ENCODE assay signal across 8 cellular contexts in the genomic region with DNA sequence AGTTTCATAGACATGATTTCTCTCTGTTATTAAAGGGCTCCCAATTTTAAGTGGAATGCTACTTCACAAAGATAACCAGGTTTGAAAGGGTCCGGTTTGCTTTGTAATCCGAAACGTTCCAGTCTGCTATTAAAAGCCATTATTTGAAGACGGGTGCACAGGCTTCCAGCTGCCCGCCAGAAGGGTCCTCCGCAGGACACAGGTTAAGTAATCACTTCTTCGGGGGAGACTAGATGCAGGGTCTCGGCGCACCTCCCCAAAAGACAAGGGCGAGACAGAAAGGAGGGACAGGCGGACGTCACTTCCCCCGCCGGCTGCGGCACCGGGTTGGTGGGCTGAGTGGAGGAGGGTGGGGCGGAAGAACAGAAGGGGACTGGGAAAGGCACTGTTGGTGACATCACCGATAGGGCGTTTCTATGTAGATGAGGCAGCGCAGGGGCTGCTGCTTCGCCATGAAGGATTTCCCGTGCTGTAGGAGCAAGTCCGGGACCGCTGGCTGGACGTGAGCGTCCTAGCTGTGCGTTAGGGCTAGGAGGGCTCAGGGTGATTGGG. TPM values are rescaled to one million over a fixed set of nuclear protein-coding genes. Genes with fewer than 3 reads are reported as not detected.
DNase-seq lines count a peak whose midpoint lies in the region; ATAC-seq and TF ChIP-seq lines count a peak whose summit lies in the region.

No MANE protein-coding gene starts in this region.

- TF ChIP-seq CTCF in SK-N-SH (IDR thresholded peaks at IDR 0.05), result no peak
- TF ChIP-seq CTCF in parathyroid adenoma (IDR thresholded peaks at IDR 0.05), result no peak
- TF ChIP-seq CTCF in tibial nerve (IDR thresholded peaks at IDR 0.05), result peak in 1 of 5 experiments; percentile 46

- H3K27me3 ChIP-seq in SK-N-SH (ENCODE audit: insufficient read depth) (no peaks in the 10 kb centered on the region), parathyroid adenoma (ENCODE audit: control insufficient read depth, insufficient read depth, low read length) (no peaks in the 10 kb centered on the region), tibial nerve (no peaks in the 10 kb centered on the region)

- H3K9ac ChIP-seq in SK-N-SH, result peak overlapping the region; percentile 94
- H3K9ac ChIP-seq in parathyroid adenoma, result no peak overlapping the region

- peak overlapping the region; percentile 87 for H2AFZ ChIP-seq in SK-N-SH (ENCODE audit: low read depth)
- peak overlapping the region; percentile 86 for H2AFZ ChIP-seq in parathyroid adenoma

- CTCF ChIA-PET in SK-N-SH (lab: Yijun Ruan, JAX), result interaction anchor here (0.6 to 2.3 kb wide), 5 partner anchors 56 to 988 kb away, joined by 3 to 19 read pairs (median 3); no protein-coding TSS in a partner anchor

- H3K4me2 ChIP-seq in SK-N-SH (peak overlapping the region; percentile 85), parathyroid adenoma (ENCODE audit: low read length) (peak overlapping the region; percentile 100)

- ATAC-seq in HG02623 (IDR thresholded peaks at IDR 0.05; ENCODE audit: unreplicated experiment), result peak; percentile 90

- TF ChIP-seq EP300 in SK-N-SH (IDR thresholded peaks at IDR 0.05; ENCODE audit: borderline replicate concordance in 1 of 2, low read depth in 1 of 2, low read length in 1 of 2), result no peak
- peak in 1 of 2 donors; percentile 99 for TF ChIP-seq EP300 in tibial nerve (IDR thresholded peaks at IDR 0.05)

- H3K79me2 ChIP-seq in SK-N-SH (ENCODE audit: insufficient read depth) (no peaks in the 10 kb centered on the region), parathyroid adenoma (no peaks in the 10 kb centered on the region)

- H3K4me1 ChIP-seq in SK-N-SH (ENCODE audit: control insufficient read depth in 1 of 2, insufficient read depth in 2 of 2, low read depth in 1 of 2, low read length in 1 of 2) (peaks cover 14 to 19% of the 10 kb centered on the region in 2 experiments), parathyroid adenoma (no peaks in the 10 kb centered on the region), tibial nerve (peaks cover 0 to 19% (median 6%) of the 10 kb centered on the region in 4 donors)

- H4K20me1 ChIP-seq in SK-N-SH (ENCODE audit: insufficient read depth), result no peaks in the 10 kb centered on the region; the same call in 1 of the 2 replicates

- POLR2A ChIA-PET in SK-N-SH (lab: Yijun Ruan, JAX), result interaction anchor here (0.7 to 2.8 kb wide), 20 partner anchors 8 to 391 kb away, joined by 3 to 20 read pairs (median 6); a partner anchor contains a TSS

- peak overlapping the region; percentile 99 to 100 for H3K27ac ChIP-seq in SK-N-SH (ENCODE audit: low read depth in 2 of 2, low read length in 1 of 2)
- peak overlapping the region; percentile 99 for H3K27ac ChIP-seq in parathyroid adenoma
- peak overlapping the region; percentile 95 to 99 (median 97) for H3K27ac ChIP-seq in tibial nerve

- WGBS in SK-N-SH (ENCODE audit: low lambda C conversion rate), result under 1% methylated on average over 27 of the region's 27 CpGs
- 0 to 1% methylated on average over 27 of the region's 27 CpGs for WGBS in tibial nerve, 2 donors

- H3F3A ChIP-seq in SK-N-SH (replicated peaks; ENCODE audit: insufficient read depth), result peaks cover 46% of the 10 kb centered on the region

- H3K9me3 ChIP-seq in SK-N-SH (no peaks in the 10 kb centered on the region), parathyroid adenoma (ENCODE audit: control insufficient read depth, low read length) (no peaks in the 10 kb centered on the region), tibial nerve (peaks cover 0 to 17% (median 0%) of the 10 kb centered on the region in 4 donors)

- TF ChIP-seq RAD21 in SK-N-SH (IDR thresholded peaks at IDR 0.05; ENCODE audit: low read length), result no peak

- intact Hi-C loops in cardiac septum (cut with DNase I), result no loop called here

- H3K4me3 ChIP-seq in SK-N-SH (ENCODE audit: low read depth in 2 of 2, low read length in 1 of 2), result peak overlapping the region; percentile 59 to 65
- peak overlapping the region; percentile 99 for H3K4me3 ChIP-seq in parathyroid adenoma (ENCODE audit: low read depth, low read length)
- H3K4me3 ChIP-seq in tibial nerve, result peak overlapping the region; percentile 48 to 68 (median 60)

- H3K36me3 ChIP-seq in SK-N-SH (replicated peaks in 1 of 2; ENCODE audit: control insufficient read depth in 1 of 2, insufficient read depth in 2 of 2, low read length in 1 of 2) (no peaks in the 10 kb centered on the region), parathyroid adenoma (ENCODE audit: control insufficient read depth, insufficient read depth, low read length) (peaks cover 3% of the 10 kb centered on the region), tibial nerve (no peaks in the 10 kb centered on the region)

- peak; percentile 55 to 97 for TF ChIP-seq POLR2A in tibial nerve (IDR thresholded peaks at IDR 0.05)

- no peaks in the 10 kb centered on the region for H3K9me2 ChIP-seq in SK-N-SH

- peak; percentile 89 for DNase-seq in GM04504 (ENCODE audit: low read depth)
- DNase-seq in NCI-H1092 treated with DMSO at 0.1 percent for 48 hours (lab: John Stamatoyannopoulos, UW), result peak; percentile 99
- DNase-seq in SK-N-SH, result peak; percentile 94
- peak; percentile 100 for DNase-seq in activated naive CD8-positive, alpha-beta T cell treated with anti-CD3 and anti-CD28 coated beads, Interleukin-2, amount 50 U/mL, for 16 hours (ENCODE audit: low read depth, low spot score)
- peak; percentile 99 for DNase-seq in cardiac septum (ENCODE audit: low spot score)
- DNase-seq in tibial nerve (ENCODE audit: low spot score in 2 of 2), result peak; percentile 98 to 100

TF ChIP-seq in SK-N-SH, 30 proteins besides CTCF, POLR2A, EP300 and RAD21 (continues in another document):
- TF ChIP-seq RCOR1 (IDR thresholded peaks at IDR 0.05; ENCODE audit: low read length) (peak; percentile 48), TAF1 (IDR thresholded peaks at IDR 0.05; ENCODE audit: borderline replicate concordance, low read depth, low read length) (peak; percentile 88), RFX5 (IDR thresholded peaks at IDR 0.05; ENCODE audit: low read length) (peak; percentile 65; the same call in 1 of the 2 replicates), FOXJ3 (CRISPR knock-in tag; IDR thresholded peaks at IDR 0.05) (peak; percentile 69; the same call in 1 of the 2 replicates), GABPA (IDR thresholded peaks at IDR 0.05; ENCODE audit: low read depth) (peak; percentile 85), MXI1 (IDR thresholded peaks at IDR 0.05; ENCODE audit: low read depth, low read length) (peak; percentile 6; the same call in 1 of the 2 replicates), FOSL2 (IDR thresholded peaks at IDR 0.05; ENCODE audit: borderline replicate concordance, low read depth) (0 out of 2 replicates have a peak, but pooled peaks have one; percentile 12), SIN3A (IDR thresholded peaks at IDR 0.05; ENCODE audit: borderline replicate concordance, low read depth, low read length) (no peak), CHD2 (IDR thresholded peaks at IDR 0.05; ENCODE audit: low read length, partially characterized antibody) (no peak), NFIC (IDR thresholded peaks at IDR 0.05; ENCODE audit: borderline replicate concordance) (no peak), TCF12 (IDR thresholded peaks at IDR 0.05) (no peak), JUND (IDR thresholded peaks at IDR 0.05) (no peak), RXRA (IDR thresholded peaks at IDR 0.05; ENCODE audit: borderline replicate concordance, low read depth) (no peak)
- TF ChIP-seq, protein P1, sequence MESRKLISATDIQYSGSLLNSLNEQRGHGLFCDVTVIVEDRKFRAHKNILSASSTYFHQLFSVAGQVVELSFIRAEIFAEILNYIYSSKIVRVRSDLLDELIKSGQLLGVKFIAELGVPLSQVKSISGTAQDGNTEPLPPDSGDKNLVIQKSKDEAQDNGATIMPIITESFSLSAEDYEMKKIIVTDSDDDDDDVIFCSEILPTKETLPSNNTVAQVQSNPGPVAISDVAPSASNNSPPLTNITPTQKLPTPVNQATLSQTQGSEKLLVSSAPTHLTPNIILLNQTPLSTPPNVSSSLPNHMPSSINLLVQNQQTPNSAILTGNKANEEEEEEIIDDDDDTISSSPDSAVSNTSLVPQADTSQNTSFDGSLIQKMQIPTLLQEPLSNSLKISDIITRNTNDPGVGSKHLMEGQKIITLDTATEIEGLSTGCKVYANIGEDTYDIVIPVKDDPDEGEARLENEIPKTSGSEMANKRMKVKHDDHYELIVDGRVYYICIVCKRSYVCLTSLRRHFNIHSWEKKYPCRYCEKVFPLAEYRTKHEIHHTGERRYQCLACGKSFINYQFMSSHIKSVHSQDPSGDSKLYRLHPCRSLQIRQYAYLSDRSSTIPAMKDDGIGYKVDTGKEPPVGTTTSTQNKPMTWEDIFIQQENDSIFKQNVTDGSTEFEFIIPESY (IDR thresholded peaks at IDR 0.05; ENCODE audit: borderline replicate concordance, low read depth), result no peak
- TF ChIP-seq, protein P2, sequence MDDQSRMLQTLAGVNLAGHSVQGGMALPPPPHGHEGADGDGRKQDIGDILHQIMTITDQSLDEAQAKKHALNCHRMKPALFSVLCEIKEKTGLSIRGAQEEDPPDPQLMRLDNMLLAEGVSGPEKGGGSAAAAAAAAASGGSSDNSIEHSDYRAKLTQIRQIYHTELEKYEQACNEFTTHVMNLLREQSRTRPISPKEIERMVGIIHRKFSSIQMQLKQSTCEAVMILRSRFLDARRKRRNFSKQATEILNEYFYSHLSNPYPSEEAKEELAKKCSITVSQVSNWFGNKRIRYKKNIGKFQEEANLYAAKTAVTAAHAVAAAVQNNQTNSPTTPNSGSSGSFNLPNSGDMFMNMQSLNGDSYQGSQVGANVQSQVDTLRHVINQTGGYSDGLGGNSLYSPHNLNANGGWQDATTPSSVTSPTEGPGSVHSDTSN (IDR thresholded peaks at IDR 0.05), result no peak
- TF ChIP-seq, protein P3, sequence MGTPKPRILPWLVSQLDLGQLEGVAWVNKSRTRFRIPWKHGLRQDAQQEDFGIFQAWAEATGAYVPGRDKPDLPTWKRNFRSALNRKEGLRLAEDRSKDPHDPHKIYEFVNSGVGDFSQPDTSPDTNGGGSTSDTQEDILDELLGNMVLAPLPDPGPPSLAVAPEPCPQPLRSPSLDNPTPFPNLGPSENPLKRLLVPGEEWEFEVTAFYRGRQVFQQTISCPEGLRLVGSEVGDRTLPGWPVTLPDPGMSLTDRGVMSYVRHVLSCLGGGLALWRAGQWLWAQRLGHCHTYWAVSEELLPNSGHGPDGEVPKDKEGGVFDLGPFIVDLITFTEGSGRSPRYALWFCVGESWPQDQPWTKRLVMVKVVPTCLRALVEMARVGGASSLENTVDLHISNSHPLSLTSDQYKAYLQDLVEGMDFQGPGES (IDR thresholded peaks at IDR 0.05; ENCODE audit: low read depth, low read length), result peak; percentile 22; the same call in 1 of the 2 replicates

RNA-seq across cellular contexts. Expression of a gene that starts 8.9 kb away (rescaled TPM):
- polyA plus RNA-seq in SK-N-SH (2012; rRNA removed), result not detected in 2 replicates
- polyA plus RNA-seq in SK-N-SH (2012; cell fraction: cytosol; rRNA removed), result not detected in 2 replicates
- not detected in 2 replicates for polyA plus RNA-seq in SK-N-SH (2012; cell fraction: nucleus; rRNA removed)
- total RNA-seq in cardiac septum, result 6,195 TPM
- total RNA-seq in tibial nerve, result under 1 TPM; under 0.01 TPM

RNA-seq across cellular contexts. Expression of a gene that starts 17.1 kb away (rescaled TPM):
- 31.9 and 39.1 TPM in 2 replicates for polyA plus RNA-seq in SK-N-SH (2012; rRNA removed)
- 9.8 and 16.8 TPM in 2 replicates for polyA plus RNA-seq in SK-N-SH (2012; cell fraction: cytosol; rRNA removed)
- 204 and 314 TPM in 2 replicates for polyA plus RNA-seq in SK-N-SH (2012; cell fraction: nucleus; rRNA removed)
- total RNA-seq in cardiac septum, result 7.4 TPM
- total RNA-seq in tibial nerve, result 100 to 1,000 TPM in 1 of 4 donors, 10 to 100 TPM in 3; 22.3 to 164 (median 68.4) TPM

Comparison
In these comparisons a context has a peak if more than half of its experiments do, and no peak if none do; other contexts are left out.
1. Peak in every context shown above with its lines: DNase-seq, ATAC-seq, H3K4me3 ChIP-seq and H3K27ac ChIP-seq.
2. RNA of a gene that starts 8.9 kb away (total RNA-seq): 6,195 TPM in cardiac septum (single experiment); under 0.01 TPM in tibial nerve; every median in the first group is over 1,000 times any median in the second.